Comparison of ENCODE assay signal across 22 cellular contexts in genomic region chr17:27978689-27979175, GRCh38.
"Had no signal": no experiment of that assay in that cellular context is flagged by ENCODE, and none has a peak within 500 bp of the region (broad histone marks: within the 10 kb centered on the region; RNA-seq: fewer than 3 reads in every experiment).

No MANE protein-coding gene starts in this region.

- H3K9ac ChIP-seq: neural progenitor cell had no signal

- H2AFZ ChIP-seq: neural progenitor cell had no signal

- H3K4me1 ChIP-seq: breast epithelium, neural progenitor cell, prostate gland, right atrium auricular region, tibial artery, uterus had no signal

- H3K27ac ChIP-seq: breast epithelium, epithelial cell of prostate, neural progenitor cell, prostate gland, tibial artery, uterus had no signal

- ATAC-seq: activated naive CD8-positive, alpha-beta T cell treated with anti-CD3 and anti-CD28 coated beads, Interleukin-2, amount 50 U/mL, for 24 hours; effector memory CD8-positive, alpha-beta T cell; naive thymus-derived CD4-positive, alpha-beta T cell had no signal

- H3K4me2 ChIP-seq: neural progenitor cell had no signal

- H3K4me3 ChIP-seq: breast epithelium, neural progenitor cell, prostate gland, right atrium auricular region, tibial artery, uterus had no signal

- H3K27me3 ChIP-seq: breast epithelium, neural progenitor cell, right atrium auricular region, uterus had no signal

- H3K36me3 ChIP-seq: breast epithelium, neural progenitor cell, prostate gland, right atrium auricular region, tibial artery, uterus had no signal

- H3K9me3 ChIP-seq: prostate gland, right atrium auricular region, tibial artery, uterus had no signal

- DNase-seq: activated CD4-positive, alpha-beta T cell treated with anti-CD3 and anti-CD28 coated beads, Interleukin-2, amount 50 U/mL, for 1 hour; activated CD8-positive, alpha-beta memory T cell treated with anti-CD3 and anti-CD28 coated beads, Interleukin-2, amount 50 U/mL, for 48 hours; activated effector memory CD4-positive, alpha-beta T cell treated with Interleukin-2 at 50 U/mL for 16 hours; activated naive CD4-positive, alpha-beta T cell treated with anti-CD3 and anti-CD28 coated beads, Interleukin-2, amount 10 ng/mL, durations not matched to agents 7 days and 5 days; activated naive CD8-positive, alpha-beta T cell treated with anti-CD3 and anti-CD28 coated beads, Interleukin-2, amount 50 U/mL, for 24 hours; activated T-cell treated with anti-CD3 and anti-CD28 coated beads, Interleukin-2, amount 50 U/mL, for 48 hours; aorta; effector memory CD8-positive, alpha-beta T cell; kidney glomerular epithelial cell; mesenchymal stem cell; naive thymus-derived CD4-positive, alpha-beta T cell; stimulated activated CD4-positive, alpha-beta T cell treated with anti-CD3 and anti-CD28 coated beads, Interleukin-2, amount 100 ng/mL, for 24 hours; stimulated activated naive CD4-positive, alpha-beta T cell treated with Interleukin-2 at 50 U/mL for 16 hours; T-helper 1 cell; T1000; tibial artery; uterus had no signal
